Comparison of ENCODE assay signal across 8 cellular contexts in the genomic region with DNA sequence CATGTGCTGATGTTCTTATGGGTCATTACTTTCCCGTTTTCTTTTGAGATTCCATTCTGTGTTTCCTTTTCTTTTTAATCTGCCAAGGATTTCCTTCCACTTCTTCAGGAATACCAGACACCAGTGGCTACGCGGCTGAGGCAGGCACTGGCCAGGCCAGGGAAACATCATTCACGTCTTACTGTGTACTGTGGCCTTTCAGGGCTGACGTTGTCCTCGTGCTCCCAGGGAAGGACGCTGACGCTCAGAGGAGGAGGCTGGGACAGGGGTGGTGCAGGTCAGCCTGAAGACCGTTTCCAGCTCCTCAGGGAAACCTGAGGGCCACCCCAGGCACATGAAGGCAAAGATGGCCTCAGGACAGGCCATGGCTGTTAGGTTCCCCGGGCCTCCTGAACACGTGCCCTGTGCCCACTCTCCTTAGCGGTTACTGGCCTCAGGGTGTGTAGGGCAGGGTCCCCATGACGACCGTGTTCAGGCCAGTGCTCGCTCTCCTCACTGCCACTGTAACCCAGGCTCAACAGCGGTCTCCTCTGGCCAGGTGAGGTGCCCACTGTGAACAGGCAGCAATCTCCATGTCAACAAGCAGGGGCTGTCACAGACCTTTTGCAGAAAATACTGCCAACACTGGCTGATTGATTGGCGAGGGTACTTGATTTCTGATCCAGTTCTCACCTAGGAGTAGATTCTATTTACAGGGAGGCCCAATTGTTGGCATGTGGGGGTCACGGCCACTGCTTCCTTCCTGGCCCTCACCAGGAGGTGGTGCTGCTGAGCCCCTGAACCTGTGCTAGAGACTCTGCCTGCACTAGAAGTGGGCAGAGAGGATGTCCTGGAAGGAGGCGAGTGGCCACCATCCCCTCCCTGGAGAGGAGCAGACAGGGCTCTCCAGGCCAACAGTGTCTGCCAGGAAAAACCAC.
DNase-seq lines count a peak whose midpoint lies in the region; ATAC-seq and TF ChIP-seq lines count a peak whose summit lies in the region.

No MANE protein-coding gene starts in this region.

- no peaks in the 10 kb centered on the region for H3K9me3 Mint-ChIP-seq in activated T-cell treated with anti-CD3 and anti-CD28 coated beads, Interleukin-2, amount 50 U/mL, for 72 hours

- H3K27me3 Mint-ChIP-seq in activated T-cell treated with anti-CD3 and anti-CD28 coated beads, Interleukin-2, amount 50 U/mL, for 72 hours (ENCODE audit: low read depth), result no peaks in the 10 kb centered on the region

- DNase-seq in CD1c-positive myeloid dendritic cell (ENCODE audit: extremely low spot score) (peak; percentile 46), hepatic stellate cell (ENCODE audit: low spot score) (peak; percentile 60), dedifferentiated amniotic fluid mesenchymal stem cell (ENCODE audit: extremely low spot score) (no peak), middle frontal gyrus (ENCODE audit: extremely low spot score, low spot score) (no peak)
- DNase-seq in activated T-cell treated with anti-CD3 and anti-CD28 coated beads, Interleukin-2, amount 50 U/mL, for 72 hours, result peak; percentile 23 to 39
- peak in 2 of 3 donors; percentile 10 to 25 for DNase-seq in stimulated activated CD4-positive, alpha-beta T cell treated with anti-CD3 and anti-CD28 coated beads, TNF-alpha, amount 100 ng/mL, for 48 hours (ENCODE audit: low read depth in 3 of 3)

- H3K36me3 Mint-ChIP-seq in activated T-cell treated with anti-CD3 and anti-CD28 coated beads, Interleukin-2, amount 50 U/mL, for 72 hours (ENCODE audit: insufficient read depth in 2 of 2), result peaks cover 2 to 18% of the 10 kb centered on the region in 2 donors

- H3K27ac Mint-ChIP-seq in activated T-cell treated with anti-CD3 and anti-CD28 coated beads, Interleukin-2, amount 50 U/mL, for 72 hours, result no peak overlapping the region

- no peak overlapping the region for H3K4me3 Mint-ChIP-seq in activated T-cell treated with anti-CD3 and anti-CD28 coated beads, Interleukin-2, amount 50 U/mL, for 72 hours

- TF ChIP-seq RAD21 in Ishikawa (IDR thresholded peaks at IDR 0.05; ENCODE audit: low read depth), result 0 out of 2 replicates have a peak, but pooled peaks have one; percentile 17

- TF ChIP-seq EP300 in Ishikawa (IDR thresholded peaks at IDR 0.05; ENCODE audit: borderline replicate concordance), result no peak

- H3K4me1 Mint-ChIP-seq in activated T-cell treated with anti-CD3 and anti-CD28 coated beads, Interleukin-2, amount 50 U/mL, for 72 hours (ENCODE audit: low read depth), result no peaks in the 10 kb centered on the region

- ATAC-seq in activated T-cell treated with anti-CD3 and anti-CD28 coated beads, Interleukin-2, amount 50 U/mL, for 72 hours (replicated peaks in 1 of 2), result peak; percentile 43 to 46
- ATAC-seq in HG03378 (IDR thresholded peaks at IDR 0.05; ENCODE audit: unreplicated experiment), result no peak

TF ChIP-seq in Ishikawa, 13 proteins besides CTCF, POLR2A, EP300 and RAD21:
- TF ChIP-seq CREB1 (IDR thresholded peaks at IDR 0.05; ENCODE audit: low read depth), result no peak
- TF ChIP-seq, protein P1, sequence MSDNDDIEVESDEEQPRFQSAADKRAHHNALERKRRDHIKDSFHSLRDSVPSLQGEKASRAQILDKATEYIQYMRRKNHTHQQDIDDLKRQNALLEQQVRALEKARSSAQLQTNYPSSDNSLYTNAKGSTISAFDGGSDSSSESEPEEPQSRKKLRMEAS (IDR thresholded peaks at IDR 0.05), result no peak
- TF ChIP-seq CEBPB (IDR thresholded peaks at IDR 0.05), result no peak
- no peak for TF ChIP-seq ZBTB7A (IDR thresholded peaks at IDR 0.05; ENCODE audit: low read depth)
- no peak for TF ChIP-seq NFIC (IDR thresholded peaks at IDR 0.05)
- no peak for TF ChIP-seq YY1 (IDR thresholded peaks at IDR 0.05; ENCODE audit: low read depth)
- TF ChIP-seq TEAD4 (IDR thresholded peaks at IDR 0.05), result no peak
- TF ChIP-seq TAF1 (IDR thresholded peaks at IDR 0.05; ENCODE audit: low read depth), result no peak
- no peak for TF ChIP-seq FOXM1 (IDR thresholded peaks at IDR 0.05; ENCODE audit: borderline replicate concordance, low read depth)
- no peak for TF ChIP-seq TCF12 (IDR thresholded peaks at IDR 0.05; ENCODE audit: low read depth)
- TF ChIP-seq, protein P2, sequence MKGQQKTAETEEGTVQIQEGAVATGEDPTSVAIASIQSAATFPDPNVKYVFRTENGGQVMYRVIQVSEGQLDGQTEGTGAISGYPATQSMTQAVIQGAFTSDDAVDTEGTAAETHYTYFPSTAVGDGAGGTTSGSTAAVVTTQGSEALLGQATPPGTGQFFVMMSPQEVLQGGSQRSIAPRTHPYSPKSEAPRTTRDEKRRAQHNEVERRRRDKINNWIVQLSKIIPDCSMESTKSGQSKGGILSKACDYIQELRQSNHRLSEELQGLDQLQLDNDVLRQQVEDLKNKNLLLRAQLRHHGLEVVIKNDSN (IDR thresholded peaks at IDR 0.05), result no peak
- no peak for TF ChIP-seq EGR1 (IDR thresholded peaks at IDR 0.05)
- TF ChIP-seq, protein P3, sequence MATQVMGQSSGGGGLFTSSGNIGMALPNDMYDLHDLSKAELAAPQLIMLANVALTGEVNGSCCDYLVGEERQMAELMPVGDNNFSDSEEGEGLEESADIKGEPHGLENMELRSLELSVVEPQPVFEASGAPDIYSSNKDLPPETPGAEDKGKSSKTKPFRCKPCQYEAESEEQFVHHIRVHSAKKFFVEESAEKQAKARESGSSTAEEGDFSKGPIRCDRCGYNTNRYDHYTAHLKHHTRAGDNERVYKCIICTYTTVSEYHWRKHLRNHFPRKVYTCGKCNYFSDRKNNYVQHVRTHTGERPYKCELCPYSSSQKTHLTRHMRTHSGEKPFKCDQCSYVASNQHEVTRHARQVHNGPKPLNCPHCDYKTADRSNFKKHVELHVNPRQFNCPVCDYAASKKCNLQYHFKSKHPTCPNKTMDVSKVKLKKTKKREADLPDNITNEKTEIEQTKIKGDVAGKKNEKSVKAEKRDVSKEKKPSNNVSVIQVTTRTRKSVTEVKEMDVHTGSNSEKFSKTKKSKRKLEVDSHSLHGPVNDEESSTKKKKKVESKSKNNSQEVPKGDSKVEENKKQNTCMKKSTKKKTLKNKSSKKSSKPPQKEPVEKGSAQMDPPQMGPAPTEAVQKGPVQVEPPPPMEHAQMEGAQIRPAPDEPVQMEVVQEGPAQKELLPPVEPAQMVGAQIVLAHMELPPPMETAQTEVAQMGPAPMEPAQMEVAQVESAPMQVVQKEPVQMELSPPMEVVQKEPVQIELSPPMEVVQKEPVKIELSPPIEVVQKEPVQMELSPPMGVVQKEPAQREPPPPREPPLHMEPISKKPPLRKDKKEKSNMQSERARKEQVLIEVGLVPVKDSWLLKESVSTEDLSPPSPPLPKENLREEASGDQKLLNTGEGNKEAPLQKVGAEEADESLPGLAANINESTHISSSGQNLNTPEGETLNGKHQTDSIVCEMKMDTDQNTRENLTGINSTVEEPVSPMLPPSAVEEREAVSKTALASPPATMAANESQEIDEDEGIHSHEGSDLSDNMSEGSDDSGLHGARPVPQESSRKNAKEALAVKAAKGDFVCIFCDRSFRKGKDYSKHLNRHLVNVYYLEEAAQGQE (IDR thresholded peaks at IDR 0.05; ENCODE audit: low read depth), result no peak

Comparison
In these comparisons a context has a peak if more than half of its experiments do, and no peak if none do; other contexts are left out.
1. DNase-seq: peak in CD1c-positive myeloid dendritic cell (single experiment), activated T-cell treated with anti-CD3 and anti-CD28 coated beads, Interleukin-2, amount 50 U/mL, for 72 hours (2 of 2), hepatic stellate cell (single experiment) and stimulated activated CD4-positive, alpha-beta T cell treated with anti-CD3 and anti-CD28 coated beads, TNF-alpha, amount 100 ng/mL, for 48 hours (2 of 3); none in dedifferentiated amniotic fluid mesenchymal stem cell (single experiment) and middle frontal gyrus (single experiment).